ENCODE assay signal across 28 cellular contexts in the genomic region with DNA sequence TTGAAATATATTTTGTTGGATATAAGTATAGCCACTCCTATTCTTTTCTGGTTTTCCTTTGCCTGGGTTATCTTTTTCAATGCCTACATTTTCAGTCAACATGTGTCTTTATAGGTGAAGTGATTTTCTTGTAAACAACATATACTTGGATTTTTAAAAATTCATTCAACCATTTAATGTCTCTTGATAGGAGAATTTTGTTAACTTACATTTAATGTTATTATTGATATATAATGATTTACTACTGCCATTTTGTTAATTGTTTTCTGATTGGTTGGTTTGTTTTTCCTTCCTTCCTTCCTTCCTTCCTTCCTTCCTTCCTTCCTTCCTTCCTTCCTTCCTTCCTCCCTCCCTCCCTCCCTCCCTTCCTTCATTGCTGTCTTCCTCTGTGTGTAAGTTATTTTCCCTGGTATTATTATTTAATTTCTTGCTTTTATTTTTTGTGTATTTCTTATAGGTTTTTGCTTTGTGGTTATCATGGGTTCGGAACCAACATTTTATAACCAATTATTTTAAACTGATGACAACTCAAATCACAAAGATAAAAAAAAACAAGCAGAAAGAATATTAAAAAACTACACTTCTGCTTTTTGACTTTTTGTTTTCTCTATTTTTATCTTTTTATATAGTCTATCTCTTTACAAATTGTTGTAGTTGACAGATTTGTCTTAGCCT.
"Had no signal": no experiment of that assay in that cellular context is flagged by ENCODE, and none has a peak within 500 bp of the region (broad histone marks: within the 10 kb centered on the region; RNA-seq: fewer than 3 reads in every experiment).

No MANE protein-coding gene starts in this region.

- DNase-seq: colonic mucosa; cortex of kidney; dermis blood vessel endothelial cell; dorsolateral prefrontal cortex; effector CD4-positive, alpha-beta T cell; effector CD8-positive, alpha-beta T cell; effector memory CD4-positive, alpha-beta T cell; effector memory CD8-positive, alpha-beta T cell; endodermal cell; erythroblast; esophagus squamous epithelium; foreskin fibroblast; foreskin keratinocyte; foreskin melanocyte; gastrocnemius medialis; glutamatergic neuron; head of caudate nucleus; heart left ventricle; heart right ventricle had no signal

- H3K4me1 ChIP-seq: colonic mucosa, esophagus muscularis mucosa, esophagus squamous epithelium, foreskin keratinocyte, gastrocnemius medialis, gastroesophageal sphincter, heart left ventricle, heart right ventricle had no signal

- H3K27ac ChIP-seq: colonic mucosa, coronary artery, dorsolateral prefrontal cortex, epithelial cell of prostate, esophagus muscularis mucosa, esophagus squamous epithelium, foreskin keratinocyte, gastrocnemius medialis, gastroesophageal sphincter, heart left ventricle, heart right ventricle had no signal

- ATAC-seq: effector memory CD8-positive, alpha-beta T cell; esophagus mucosa; foreskin keratinocyte; gastrocnemius medialis; gastroesophageal sphincter; heart left ventricle; heart right ventricle had no signal

- H3K27me3 ChIP-seq: colonic mucosa, esophagus muscularis mucosa, esophagus squamous epithelium, foreskin keratinocyte, gastrocnemius medialis, gastroesophageal sphincter, heart left ventricle, heart right ventricle had no signal

- H3K4me3 ChIP-seq: colonic mucosa, coronary artery, dorsolateral prefrontal cortex, esophagus muscularis mucosa, esophagus squamous epithelium, gastrocnemius medialis, gastroesophageal sphincter, heart left ventricle, heart right ventricle had no signal

- H3K9me3 ChIP-seq: colonic mucosa, esophagus squamous epithelium, gastrocnemius medialis had no signal

- H3K36me3 ChIP-seq: colonic mucosa, esophagus muscularis mucosa, esophagus squamous epithelium, gastrocnemius medialis, gastroesophageal sphincter, heart left ventricle, heart right ventricle had no signal

- FAIRE-seq: colon, endometrium, endothelial cell of umbilical vein, frontal cortex had no signal
